ENCODE assay signal across 8 cellular contexts in the genomic region with DNA sequence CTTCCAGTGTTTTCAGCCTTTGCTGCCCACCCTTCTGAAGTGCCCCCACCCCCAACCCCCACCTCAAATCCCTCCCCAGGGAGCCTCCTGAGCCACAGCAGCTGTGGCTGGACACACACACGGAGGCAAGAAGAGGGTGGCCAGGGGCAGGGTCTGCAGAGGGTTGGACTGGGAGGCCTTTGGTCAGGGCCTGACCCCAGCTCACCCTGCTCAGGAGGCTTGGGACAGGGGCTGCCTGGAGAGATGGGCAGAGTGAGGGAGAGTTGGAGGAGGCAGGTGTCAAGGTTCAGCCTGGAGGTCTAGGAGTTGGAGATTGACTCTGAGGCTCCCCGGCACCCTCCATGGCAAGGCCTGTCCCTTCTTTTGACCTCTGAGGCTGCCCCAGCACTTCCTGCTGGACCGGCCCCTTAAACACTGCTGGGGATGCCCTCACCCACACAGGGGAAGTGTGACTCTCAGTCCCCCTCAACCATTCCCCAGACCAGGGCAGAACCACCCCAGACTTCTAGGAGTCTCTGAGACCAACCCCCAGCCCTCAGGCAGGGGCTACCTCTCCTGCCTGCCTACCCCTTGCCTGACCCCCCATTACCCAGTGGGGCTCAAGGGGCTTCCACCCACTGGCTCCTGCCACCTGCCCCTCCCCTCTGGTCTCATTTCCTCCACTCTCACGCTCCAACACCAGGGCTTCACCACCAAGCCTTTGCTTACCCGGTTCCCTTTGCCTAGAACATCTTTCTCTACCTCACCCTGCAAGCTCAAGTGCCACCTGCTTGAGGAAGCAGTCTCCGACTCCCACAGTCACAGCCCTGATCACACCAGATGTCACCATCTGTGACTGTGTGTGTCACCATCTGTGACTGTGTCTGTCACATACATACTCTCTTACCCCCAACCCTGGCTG.
DNase-seq lines count a peak whose midpoint lies in the region; ATAC-seq lines count a peak whose summit lies in the region.

No MANE protein-coding gene starts in this region.

- H3K27ac Mint-ChIP-seq in activated naive CD8-positive, alpha-beta T cell treated with anti-CD3 and anti-CD28 coated beads, Interleukin-2, amount 50 U/mL, for 24 hours, result peak overlapping the region; percentile 66

- H3K27me3 ChIP-seq in BLaER1 treated with 17β-estradiol and CSF1 and Interleukin-3, amounts not matched to agents 10 nM and 100 nM, result no peaks in the 10 kb centered on the region

- H3K27me3 Mint-ChIP-seq in activated naive CD8-positive, alpha-beta T cell treated with anti-CD3 and anti-CD28 coated beads, Interleukin-2, amount 50 U/mL, for 24 hours, result no peaks in the 10 kb centered on the region

- peak overlapping the region; percentile 49 to 100 (median 68) for H3K4me2 ChIP-seq in BLaER1 treated with 17β-estradiol and CSF1 and Interleukin-3, amounts not matched to agents 10 nM and 100 nM

- peaks cover 69 to 95% (median 88%) of the 10 kb centered on the region in 10 experiments for H3K4me1 ChIP-seq in BLaER1 treated with 17β-estradiol and CSF1 and Interleukin-3, amounts not matched to agents 10 nM and 100 nM

- H3K36me3 ChIP-seq in BLaER1 treated with 17β-estradiol and CSF1 and Interleukin-3, amounts not matched to agents 10 nM and 100 nM, result peaks cover 0 to 20% (median 2%) of the 10 kb centered on the region in 11 experiments; a peak in 9 of 22 replicates

- peak overlapping the region in 7 of 11 experiments; percentile 2 to 44 (median 31); a peak in 5 of 22 replicates for H3K9ac ChIP-seq in BLaER1 treated with 17β-estradiol and CSF1 and Interleukin-3, amounts not matched to agents 10 nM and 100 nM

- no peaks in the 10 kb centered on the region for H3K9me3 ChIP-seq in BLaER1 treated with 17β-estradiol and CSF1 and Interleukin-3, amounts not matched to agents 10 nM and 100 nM (replicated peaks in 1 of 11)

- H3K4me3 Mint-ChIP-seq in activated naive CD8-positive, alpha-beta T cell treated with anti-CD3 and anti-CD28 coated beads, Interleukin-2, amount 50 U/mL, for 24 hours, result peak overlapping the region; percentile 32

- H4K20me1 ChIP-seq in BLaER1 treated with 17β-estradiol and CSF1 and Interleukin-3, amounts not matched to agents 10 nM and 100 nM, result peaks cover 51 to 85% (median 75%) of the 10 kb centered on the region in 11 experiments

- ATAC-seq in GM18868 (IDR thresholded peaks at IDR 0.05; ENCODE audit: unreplicated experiment) (peak; percentile 63), HG03439 (IDR thresholded peaks at IDR 0.05; ENCODE audit: unreplicated experiment) (peak; percentile 48), HG02970 (IDR thresholded peaks at IDR 0.05; ENCODE audit: low FRiP score, unreplicated experiment) (no peak)
- peak; percentile 67 for ATAC-seq in activated naive CD8-positive, alpha-beta T cell treated with anti-CD3 and anti-CD28 coated beads, Interleukin-2, amount 50 U/mL, for 24 hours

- H3K4me1 Mint-ChIP-seq in activated naive CD8-positive, alpha-beta T cell treated with anti-CD3 and anti-CD28 coated beads, Interleukin-2, amount 50 U/mL, for 24 hours, result peaks cover 57% of the 10 kb centered on the region

- no peak for DNase-seq in activated naive CD8-positive, alpha-beta T cell treated with anti-CD3 and anti-CD28 coated beads, Interleukin-2, amount 50 U/mL, for 24 hours
- DNase-seq in COLO829 (ENCODE audit: low spot score) (no peak), HPDE6-E6E7 (ENCODE audit: extremely low spot score) (no peak), DMS79 treated with DMSO at 0.1 percent for 48 hours (lab: John Stamatoyannopoulos, UW) (no peak)

- peak overlapping the region in 8 of 11 experiments; percentile 11 to 64 (median 39); a peak in 9 of 22 replicates for H3K27ac ChIP-seq in BLaER1 treated with 17β-estradiol and CSF1 and Interleukin-3, amounts not matched to agents 10 nM and 100 nM

- H3K36me3 Mint-ChIP-seq in activated naive CD8-positive, alpha-beta T cell treated with anti-CD3 and anti-CD28 coated beads, Interleukin-2, amount 50 U/mL, for 24 hours (ENCODE audit: low read depth), result no peaks in the 10 kb centered on the region

- no peaks in the 10 kb centered on the region for H3K9me3 Mint-ChIP-seq in activated naive CD8-positive, alpha-beta T cell treated with anti-CD3 and anti-CD28 coated beads, Interleukin-2, amount 50 U/mL, for 24 hours

- no peak overlapping the region for H3K4me3 ChIP-seq in BLaER1 treated with 17β-estradiol and CSF1 and Interleukin-3, amounts not matched to agents 10 nM and 100 nM
